Comparison of ENCODE assay signal across 13 cellular contexts in the genomic region with DNA sequence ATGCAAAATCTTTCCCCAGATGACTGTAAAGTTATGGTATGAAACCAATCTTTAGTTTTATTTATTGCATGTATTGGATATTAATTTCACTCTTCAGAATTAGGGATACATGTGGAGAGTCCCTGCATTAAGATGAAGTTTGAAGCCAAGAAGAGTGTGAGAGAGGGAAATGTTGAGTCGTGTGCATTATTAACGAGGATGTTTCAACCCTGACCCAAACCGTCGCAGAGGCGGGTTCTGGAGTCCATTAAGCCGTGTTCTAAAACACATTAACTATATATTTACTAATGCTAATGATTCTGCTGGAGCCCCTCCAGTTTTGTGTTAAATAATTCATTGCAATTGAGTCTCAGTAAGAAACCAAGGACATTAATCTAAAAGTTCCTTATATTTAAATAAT. TPM values are rescaled to one million over a fixed set of nuclear protein-coding genes. Genes with fewer than 3 reads are reported as not detected.
DNase-seq lines count a peak whose midpoint lies in the region; ATAC-seq, FAIRE-seq and TF ChIP-seq lines count a peak whose summit lies in the region.
"Had no signal": no experiment of that assay in that cellular context is flagged by ENCODE, and none has a peak within 500 bp of the region (broad histone marks: within the 10 kb centered on the region; RNA-seq: fewer than 3 reads in every experiment).

No MANE protein-coding gene starts in this region.

- peaks cover 0 to 3% of the 10 kb centered on the region in 2 experiments; a peak in 1 of 5 replicates for H3K9me3 Mint-ChIP-seq in H9
- H3K9me3 Mint-ChIP-seq in activated T-cell treated with anti-CD3 and anti-CD28 coated beads, Interleukin-2, amount 50 U/mL, for 4 hours: no peaks in the 10 kb centered on the region

- no peaks in the 10 kb centered on the region for H3K36me3 ChIP-seq in A673 (ENCODE audit: insufficient read depth, low read length, poor library complexity, severe bottlenecking)

- no peak for ATAC-seq in activated T-cell treated with anti-CD3 and anti-CD28 coated beads, Interleukin-2, amount 50 U/mL, for 4 hours
- ATAC-seq: left colon had no signal

- TF ChIP-seq CTCF in A673 (conservative IDR thresholded peaks at IDR 0.05; ENCODE audit: low read depth, low read length) (no peak), H9 (conservative IDR thresholded peaks at IDR 0.05) (no peak), astrocyte of the spinal cord (IDR thresholded peaks at IDR 0.05; ENCODE audit: low read depth, low read length) (no peak)

- peak overlapping the region; percentile 88 to 97 for H3K4me3 Mint-ChIP-seq in H9
- H3K4me3 Mint-ChIP-seq in activated T-cell treated with anti-CD3 and anti-CD28 coated beads, Interleukin-2, amount 50 U/mL, for 4 hours: no peak overlapping the region

- H3K27me3 ChIP-seq in A673 (replicated peaks; ENCODE audit: insufficient read depth, low read depth, low read length, poor library complexity) (no peaks in the 10 kb centered on the region), H9 (ENCODE audit: insufficient read depth, low read length) (no peaks in the 10 kb centered on the region)

- H2BK15ac ChIP-seq in H9 (ENCODE audit: low read depth, low read length): no peak overlapping the region

- no peak overlapping the region for H3K4ac ChIP-seq in H9 (ENCODE audit: low read depth, low read length)

- no peak overlapping the region for H3K14ac ChIP-seq in H9 (ENCODE audit: insufficient read depth, low read length)

- H3K23ac ChIP-seq in H9 (ENCODE audit: insufficient read length, low read depth, low read length): no peak overlapping the region

- H3K27ac ChIP-seq in A673 (ENCODE audit: low read depth, low read length, poor library complexity, severe bottlenecking): peak overlapping the region; percentile 94
- H3K27ac ChIP-seq in H9 (ENCODE audit: insufficient read length, low read depth, low read length): no peak overlapping the region

- H3K9me3 ChIP-seq in A673 (ENCODE audit: low read depth, low read length, poor library complexity, severe bottlenecking) (no peaks in the 10 kb centered on the region), H9 (ENCODE audit: control insufficient read depth, low read depth, low read length) (no peaks in the 10 kb centered on the region)

- WGBS in H9 (ENCODE audit: extremely low coverage, insufficient read length, low lambda C conversion rate): no CpG with 5 or more reads among the region's 6 CpGs

- H3K4me1 ChIP-seq in A673 (ENCODE audit: insufficient read depth, low read length, poor library complexity, severe bottlenecking) (peaks cover 46% of the 10 kb centered on the region), H9 (ENCODE audit: insufficient read depth, low read length) (no peaks in the 10 kb centered on the region; the same call in 1 of the 2 replicates)

- in situ Hi-C loops in astrocyte of the spinal cord (cut with HindIII; ENCODE audit: low sequenced_read_pairs): no loop called here

- H3K4me2 ChIP-seq in H9 (ENCODE audit: insufficient read depth, insufficient read length, low read length): peak overlapping the region; percentile 99

- H4K91ac ChIP-seq in H9 (ENCODE audit: insufficient read length, low read depth, low read length): no peak overlapping the region

- H3T11ph ChIP-seq in H9 (ENCODE audit: low read length): no peak overlapping the region

- intact Hi-C loops in A673 (cut with micrococcal nuclease; ENCODE audit: unreplicated experiment): loop anchor here (5.0 to 10.0 kb wide), 3 partner anchors 141 to 489 kb away; a partner anchor contains a TSS

- no peaks in the 10 kb centered on the region for H3K79me1 ChIP-seq in H9 (ENCODE audit: insufficient read depth, low read depth, low read length, poor library complexity, severe bottlenecking)

- no peak overlapping the region for H4K5ac ChIP-seq in H9 (ENCODE audit: insufficient read length, low read depth, low read length)

- no TSS peak for BruUV-seq in A673 (replicated peaks; lab: Mats Ljungman, UMichigan)

- H3K27ac Mint-ChIP-seq in H9: no peak overlapping the region
- H3K27ac Mint-ChIP-seq: CD8-positive, alpha-beta memory T cell had no signal

- POLR2A ChIA-PET in A673 (lab: Charles Lee; ENCODE audit: low non-redundant PET): no interaction called here

- H3K56ac ChIP-seq in H9 (ENCODE audit: insufficient read length, low read depth, low read length): no peak overlapping the region

- no peak overlapping the region for H2AFZ ChIP-seq in H9 (ENCODE audit: low read length)

- peaks cover 32 to 36% of the 10 kb centered on the region in 2 experiments for H3K4me1 Mint-ChIP-seq in H9
- peaks cover 15% of the 10 kb centered on the region for H3K4me1 Mint-ChIP-seq in activated T-cell treated with anti-CD3 and anti-CD28 coated beads, Interleukin-2, amount 50 U/mL, for 4 hours (ENCODE audit: low read depth)

- H3K9ac ChIP-seq in H9 (ENCODE audit: extremely low read depth, insufficient read length, low read length): no peak overlapping the region

- peaks cover 0 to 4% (median 0%) of the 10 kb centered on the region in 3 experiments; a peak in 2 of 7 replicates for H3K36me3 Mint-ChIP-seq in H9 (ENCODE audit: insufficient read depth in 1 of 3, low read depth in 3 of 3)
- no peaks in the 10 kb centered on the region for H3K36me3 Mint-ChIP-seq in activated T-cell treated with anti-CD3 and anti-CD28 coated beads, Interleukin-2, amount 50 U/mL, for 4 hours (ENCODE audit: insufficient read depth)
- H3K36me3 Mint-ChIP-seq: CD8-positive, alpha-beta memory T cell had no signal

- CTCF ChIA-PET in A673 (lab: Charles Lee): interaction anchor here (1.8 kb wide), 1 partner anchor 437 kb away, joined by 4 read pairs; no protein-coding TSS in a partner anchor

- H3K18ac ChIP-seq in H9 (ENCODE audit: insufficient read length, low read depth, low read length): no peak overlapping the region

- no peak overlapping the region for H2BK20ac ChIP-seq in H9 (ENCODE audit: low read depth, low read length, poor library complexity, severe bottlenecking)

- no peak overlapping the region for H2BK5ac ChIP-seq in H9 (ENCODE audit: insufficient read length, low read length)

- peaks cover 18% of the 10 kb centered on the region for H3K23me2 ChIP-seq in H9 (ENCODE audit: insufficient read length, low read depth, low read length, poor library complexity, severe bottlenecking)

- no peak overlapping the region for H2BK120ac ChIP-seq in H9 (ENCODE audit: low read depth, low read length, poor library complexity, severe bottlenecking)

- no peak overlapping the region for H2BK12ac ChIP-seq in H9 (ENCODE audit: insufficient read length, low read depth, low read length)

- H2AK5ac ChIP-seq in H9 (ENCODE audit: insufficient read length, low read length): no peak overlapping the region

- H4K20me1 ChIP-seq in H9 (ENCODE audit: control insufficient read depth, insufficient read depth, insufficient read length): no peaks in the 10 kb centered on the region

- H3K4me3 ChIP-seq in A673 (ENCODE audit: low read depth, low read length, poor library complexity, severe bottlenecking) (peak overlapping the region; percentile 69), astrocyte of the spinal cord (ENCODE audit: low read depth, low read length) (peak overlapping the region; percentile 84)

- DNase-seq in A673 (ENCODE audit: low spot score) (peak; percentile 66), H9 (no peak), astrocyte of the spinal cord (ENCODE audit: low read depth, low spot score) (no peak), kidney glomerular epithelial cell (lab: John Stamatoyannopoulos, UW) (peak; percentile 18), frontal cortex (ENCODE audit: low spot score in 2 of 2) (no peak), NCI-H2029 (lab: John Stamatoyannopoulos, UW) (no peak), DMS79 (lab: John Stamatoyannopoulos, UW) (no peak)
- no peak for DNase-seq in activated T-cell treated with anti-CD3 and anti-CD28 coated beads, Interleukin-2, amount 50 U/mL, for 4 hours
- DNase-seq: CD8-positive, alpha-beta memory T cell; cerebellar nuclear complex; left colon; NCI-H1105; stimulated activated CD4-positive, alpha-beta T cell treated with anti-CD3 and anti-CD28 coated beads, Interleukin-2, amount 100 ng/mL, for 24 hours had no signal

- no peak overlapping the region for H4K8ac ChIP-seq in H9 (replicated peaks; ENCODE audit: insufficient read length, low read depth, low read length)

- no peak for FAIRE-seq in frontal cortex (lab: Jason Lieb, UNC)

- H3K27me3 Mint-ChIP-seq in H9 (ENCODE audit: low read depth): peaks cover 3% of the 10 kb centered on the region; the same call in 1 of the 2 replicates
- H3K27me3 Mint-ChIP-seq in activated T-cell treated with anti-CD3 and anti-CD28 coated beads, Interleukin-2, amount 50 U/mL, for 4 hours (ENCODE audit: low read depth): peaks cover 47% of the 10 kb centered on the region

- H3K79me2 ChIP-seq in H9 (ENCODE audit: insufficient read depth, low read length): peaks cover 18% of the 10 kb centered on the region; the same call in 1 of the 2 replicates

RNA-seq across cellular contexts. Expression of a gene that starts 1.8 kb away (rescaled TPM):
- total RNA-seq in A673 (2021) (128 and 131 TPM in 2 replicates), H9 (2021) (23.9 and 24.9 TPM in 2 replicates), frontal cortex (77.9 TPM)
- 1 to 10 TPM in 1 of 3 donors, under 1 TPM in 2; 0.71 to 1.1 (median 0.95) TPM for total RNA-seq in activated T-cell treated with anti-CD3 and anti-CD28 coated beads, Interleukin-2, amount 50 U/mL, for 4 hours

Comparison
In these comparisons a context has a peak if more than half of its experiments do, and no peak if none do; other contexts are left out.
1. DNase-seq: peak in A673 (single experiment) and kidney glomerular epithelial cell (single experiment); none in H9 (single experiment), astrocyte of the spinal cord (single experiment), frontal cortex (0 of 2), activated T-cell treated with anti-CD3 and anti-CD28 coated beads, Interleukin-2, amount 50 U/mL, for 4 hours (single experiment), NCI-H2029 (single experiment) and DMS79 (single experiment).
2. RNA of a gene that starts 1.8 kb away (total RNA-seq): 128 to 131 TPM in A673, 77.9 TPM in frontal cortex (single experiment) and 23.9 to 24.9 TPM in H9; 0.71 to 1.1 TPM in activated T-cell treated with anti-CD3 and anti-CD28 coated beads, Interleukin-2, amount 50 U/mL, for 4 hours; every median in the first group is over 10 times any median in the second.